Comparison of ENCODE assay signal across 1 cellular context in the genomic region with DNA sequence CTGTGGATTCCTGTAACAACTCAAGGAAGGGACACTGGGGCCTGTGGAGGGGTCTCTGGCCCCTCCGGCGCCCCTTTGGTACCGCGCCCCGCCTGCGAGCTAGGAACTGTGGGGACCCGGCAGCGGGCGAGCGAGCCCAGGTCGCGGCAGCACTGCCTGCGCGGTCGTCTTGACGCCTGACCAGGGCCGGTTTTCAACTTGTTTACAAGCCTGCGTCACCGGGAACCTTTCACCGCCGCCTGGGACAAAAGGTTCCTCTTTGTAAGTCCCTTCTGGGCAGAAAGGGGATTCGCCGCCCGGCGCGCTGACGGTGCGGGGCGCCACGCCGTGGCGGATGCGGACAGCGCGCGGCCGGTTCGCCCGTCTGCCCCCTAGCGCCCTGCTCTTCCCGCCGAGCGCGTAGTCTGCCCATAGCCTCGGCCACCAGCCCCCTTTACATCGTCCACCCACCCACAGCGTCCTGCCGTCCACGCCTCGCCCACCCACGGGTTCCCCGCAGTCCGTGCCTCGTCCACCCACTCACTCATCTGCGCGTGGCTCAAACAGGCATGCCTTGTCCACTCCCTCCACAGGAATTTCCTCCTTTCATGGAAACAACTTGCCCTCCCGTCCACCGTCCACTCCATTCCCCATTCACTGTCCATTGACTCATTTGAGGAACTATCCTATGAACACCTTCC.
TF ChIP-seq lines count a peak whose summit lies in the region.

No MANE protein-coding gene starts in this region.

TF ChIP-seq in neural cell, 6 proteins besides CTCF, POLR2A, EP300 and RAD21 (continued from another document):
- TF ChIP-seq, protein P1, sequence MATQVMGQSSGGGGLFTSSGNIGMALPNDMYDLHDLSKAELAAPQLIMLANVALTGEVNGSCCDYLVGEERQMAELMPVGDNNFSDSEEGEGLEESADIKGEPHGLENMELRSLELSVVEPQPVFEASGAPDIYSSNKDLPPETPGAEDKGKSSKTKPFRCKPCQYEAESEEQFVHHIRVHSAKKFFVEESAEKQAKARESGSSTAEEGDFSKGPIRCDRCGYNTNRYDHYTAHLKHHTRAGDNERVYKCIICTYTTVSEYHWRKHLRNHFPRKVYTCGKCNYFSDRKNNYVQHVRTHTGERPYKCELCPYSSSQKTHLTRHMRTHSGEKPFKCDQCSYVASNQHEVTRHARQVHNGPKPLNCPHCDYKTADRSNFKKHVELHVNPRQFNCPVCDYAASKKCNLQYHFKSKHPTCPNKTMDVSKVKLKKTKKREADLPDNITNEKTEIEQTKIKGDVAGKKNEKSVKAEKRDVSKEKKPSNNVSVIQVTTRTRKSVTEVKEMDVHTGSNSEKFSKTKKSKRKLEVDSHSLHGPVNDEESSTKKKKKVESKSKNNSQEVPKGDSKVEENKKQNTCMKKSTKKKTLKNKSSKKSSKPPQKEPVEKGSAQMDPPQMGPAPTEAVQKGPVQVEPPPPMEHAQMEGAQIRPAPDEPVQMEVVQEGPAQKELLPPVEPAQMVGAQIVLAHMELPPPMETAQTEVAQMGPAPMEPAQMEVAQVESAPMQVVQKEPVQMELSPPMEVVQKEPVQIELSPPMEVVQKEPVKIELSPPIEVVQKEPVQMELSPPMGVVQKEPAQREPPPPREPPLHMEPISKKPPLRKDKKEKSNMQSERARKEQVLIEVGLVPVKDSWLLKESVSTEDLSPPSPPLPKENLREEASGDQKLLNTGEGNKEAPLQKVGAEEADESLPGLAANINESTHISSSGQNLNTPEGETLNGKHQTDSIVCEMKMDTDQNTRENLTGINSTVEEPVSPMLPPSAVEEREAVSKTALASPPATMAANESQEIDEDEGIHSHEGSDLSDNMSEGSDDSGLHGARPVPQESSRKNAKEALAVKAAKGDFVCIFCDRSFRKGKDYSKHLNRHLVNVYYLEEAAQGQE (IDR thresholded peaks at IDR 0.05; ENCODE audit: borderline replicate concordance), result no peak
- TF ChIP-seq POLR2AphosphoS5 (IDR thresholded peaks at IDR 0.05), result no peak
